Comparison of ENCODE assay signal across 10 cellular contexts in the genomic region with DNA sequence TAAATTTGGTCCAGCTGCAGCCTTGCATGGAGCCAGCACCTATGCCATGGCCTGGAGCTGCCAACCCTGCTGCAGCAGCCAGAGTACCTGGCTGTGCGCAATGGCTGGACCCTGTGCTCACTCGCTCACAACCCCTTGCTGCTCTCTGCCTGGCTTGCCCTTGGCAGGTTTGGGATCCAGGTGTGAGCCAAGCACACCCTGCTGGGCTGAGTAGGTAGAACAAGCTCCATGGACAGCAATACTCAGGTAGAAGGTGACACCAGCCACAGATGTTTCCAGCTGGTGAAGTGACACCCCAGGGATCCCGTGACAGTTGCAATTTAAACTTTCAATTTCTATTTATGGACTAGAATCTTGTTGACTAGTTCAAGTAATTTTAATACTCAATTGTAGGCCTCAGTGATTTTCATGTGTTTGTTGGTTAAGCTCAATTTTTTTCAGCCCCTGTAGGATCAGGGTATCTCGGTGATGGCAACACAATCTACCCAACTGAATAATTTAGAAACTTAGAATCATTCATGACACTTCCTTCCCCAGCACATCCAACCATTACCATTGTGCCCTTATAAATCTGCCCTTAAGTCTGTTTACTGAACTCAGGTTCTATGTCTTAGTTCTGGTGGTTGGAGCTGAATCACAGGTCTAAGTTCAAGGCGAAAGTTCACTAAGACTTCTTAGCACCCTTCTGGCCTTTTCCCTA.
DNase-seq lines count a peak whose midpoint lies in the region; ATAC-seq and TF ChIP-seq lines count a peak whose summit lies in the region.
"Had no signal": no experiment of that assay in that cellular context is flagged by ENCODE, and none has a peak within 500 bp of the region (broad histone marks: within the 10 kb centered on the region; RNA-seq: fewer than 3 reads in every experiment).

No MANE protein-coding gene starts in this region.

- H2AK5ac ChIP-seq in IMR-90 (ENCODE audit: low read depth, low read length) = no peak overlapping the region

- H3K14ac ChIP-seq in IMR-90 (replicated peaks; ENCODE audit: low read depth, low read length) = no peak overlapping the region

- TF ChIP-seq POLR2A in IMR-90 (IDR thresholded peaks at IDR 0.05; ENCODE audit: low read depth, low read length) = no peak

- POLR2A ChIA-PET in IMR-90 (lab: Charles Lee; ENCODE audit: unreplicated experiment) = no interaction called here

- H3K27me3 ChIP-seq in IMR-90 (ENCODE audit: control insufficient read depth, insufficient read depth, low read length) (no peaks in the 10 kb centered on the region), upper lobe of right lung (no peaks in the 10 kb centered on the region)
- H3K27me3 ChIP-seq: right atrium auricular region, tibial artery had no signal

- peak overlapping the region; percentile 55; the same call in 1 of the 2 replicates for H3K18ac ChIP-seq in IMR-90 (ENCODE audit: low read depth, low read length)

- H3K9me1 ChIP-seq in IMR-90 (ENCODE audit: insufficient read depth, low read length) = no peaks in the 10 kb centered on the region

- H3K56ac ChIP-seq in IMR-90 (ENCODE audit: extremely low read depth, insufficient read depth, low read length) = no peak overlapping the region

- H3K36me3 ChIP-seq in IMR-90 (ENCODE audit: control insufficient read depth, insufficient read depth, low read length) (no peaks in the 10 kb centered on the region), upper lobe of right lung (no peaks in the 10 kb centered on the region)
- H3K36me3 ChIP-seq: right atrium auricular region, tibial artery had no signal

- no peak overlapping the region for H2BK5ac ChIP-seq in IMR-90 (ENCODE audit: low read depth, low read length, poor library complexity, severe bottlenecking)

- BruUV-seq in IMR-90 (replicated peaks; lab: Mats Ljungman, UMichigan) = no TSS peak

- H3K4me3 ChIP-seq in IMR-90 (ENCODE audit: insufficient read depth, low read depth, low read length) (no peak overlapping the region), upper lobe of right lung (no peak overlapping the region)
- H3K4me3 ChIP-seq: right atrium auricular region, tibial artery had no signal

- ATAC-seq in IMR-90 (ENCODE audit: low read depth) = no peak
- peak; percentile 52 for ATAC-seq in upper lobe of right lung

- H3K4me1 ChIP-seq in IMR-90 (ENCODE audit: control insufficient read depth, insufficient read depth, low read length) (no peaks in the 10 kb centered on the region; the same call in 1 of the 2 replicates), upper lobe of right lung (no peaks in the 10 kb centered on the region)
- H3K4me1 ChIP-seq: right atrium auricular region, tibial artery had no signal

- H2BK120ac ChIP-seq in IMR-90 (ENCODE audit: low read depth, low read length) = peak overlapping the region; percentile 10; the same call in 1 of the 2 replicates

- H3K27ac ChIP-seq in IMR-90 (ENCODE audit: insufficient read depth, low read length) = no peak overlapping the region
- H3K27ac ChIP-seq in upper lobe of right lung = no peak overlapping the region
- H3K27ac ChIP-seq: right atrium auricular region, tibial artery had no signal

- TF ChIP-seq RAD21 in IMR-90 (IDR thresholded peaks at IDR 0.05; ENCODE audit: low read length) = no peak

- H3K4me2 ChIP-seq in IMR-90 (ENCODE audit: low read depth, low read length) = no peak overlapping the region

- peak overlapping the region; percentile 19; the same call in 1 of the 3 replicates for H2BK15ac ChIP-seq in IMR-90 (ENCODE audit: low read depth, low read length)

- in situ Hi-C loops in IMR-90 (cut with MboI; ENCODE audit: low sequenced_read_pairs) = no loop called here

- peak overlapping the region; percentile 10; the same call in 1 of the 2 replicates for H2BK20ac ChIP-seq in IMR-90 (ENCODE audit: low read depth, low read length)

- no peak overlapping the region for H3K23ac ChIP-seq in IMR-90 (ENCODE audit: low read depth, low read length)

- 70% methylated on average over 2 of the region's 5 CpGs; no CpG with 5 or more reads in 1 of the 2 experiments for WGBS in IMR-90 (ENCODE audit: extremely low coverage in 2 of 2, insufficient read length in 1 of 2), 2 experiments

- intact Hi-C loops in IMR-90 (cut with micrococcal nuclease) (no loop called here), upper lobe of right lung (cut with DNase I) (no loop called here)

- dilution Hi-C loops in IMR-90 (cut with HindIII; ENCODE audit: low sequenced_read_pairs, unreplicated experiment) = no loop called here

- CTCF ChIA-PET in IMR-90 (lab: Yijun Ruan, JAX) = no interaction called here

- H4K91ac ChIP-seq in IMR-90 (ENCODE audit: insufficient read depth, low read depth, low read length) = peak overlapping the region; percentile 51; the same call in 1 of the 2 replicates

- H2AFZ ChIP-seq in IMR-90 (replicated peaks; ENCODE audit: low read length, poor library complexity) = peak overlapping the region; percentile 62

- H4K8ac ChIP-seq in IMR-90 (ENCODE audit: low read depth in 2 of 2, low read length in 2 of 2) = no peak overlapping the region

- peak; percentile 4 to 54 (median 18) for DNase-seq in stimulated activated naive CD4-positive, alpha-beta T cell (lab: John Stamatoyannopoulos, UW)
- DNase-seq in stimulated activated naive CD4-positive, alpha-beta T cell treated with Interleukin-2 at 50 U/mL for 16 hours (lab: John Stamatoyannopoulos, UW) = no peak
- DNase-seq in IMR-90 (no peak), upper lobe of right lung (no peak), NCI-H510A treated with DMSO at 0.1 percent for 48 hours (lab: John Stamatoyannopoulos, UW) (no peak), LoVo (ENCODE audit: low spot score) (no peak), HCEC 1CT (no peak)
- DNase-seq in effector CD8-positive, alpha-beta T cell (lab: John Stamatoyannopoulos, UW) = peak; percentile 17
- DNase-seq: tibial artery had no signal

- H4K20me1 ChIP-seq in IMR-90 (ENCODE audit: insufficient read depth, low read length) = no peaks in the 10 kb centered on the region

- H3K9ac ChIP-seq in IMR-90 (ENCODE audit: low read depth, low read length) = no peak overlapping the region

- TF ChIP-seq CTCF in IMR-90 (conservative IDR thresholded peaks at IDR 0.05; ENCODE audit: low read depth, low read length) (no peak), upper lobe of right lung (IDR thresholded peaks at IDR 0.05) (peak; percentile 8)

- H4K5ac ChIP-seq in IMR-90 (ENCODE audit: low read depth, low read length) = peak overlapping the region; percentile 38; the same call in 1 of the 2 replicates

- no peaks in the 10 kb centered on the region for H3K79me1 ChIP-seq in IMR-90 (ENCODE audit: low read depth in 1 of 2, low read length in 2 of 2)

- H3K4ac ChIP-seq in IMR-90 (ENCODE audit: low read depth, low read length) = 0 out of 2 replicates have a peak overlapping the region, but pooled peaks have one; percentile 2

- H3K9me3 ChIP-seq in IMR-90 (ENCODE audit: control insufficient read depth, insufficient read depth, low read length) (no peaks in the 10 kb centered on the region; the same call in 1 of the 2 replicates), upper lobe of right lung (no peaks in the 10 kb centered on the region)
- H3K9me3 ChIP-seq: right atrium auricular region, tibial artery had no signal

- H2AK9ac ChIP-seq in IMR-90 (replicated peaks; ENCODE audit: low read depth, low read length, poor library complexity) = no peak overlapping the region

TF ChIP-seq in IMR-90, 13 proteins besides CTCF, POLR2A, EP300 and RAD21:
- TF ChIP-seq FOS (IDR thresholded peaks at IDR 0.05; ENCODE audit: low read depth, low read length) (no peak), CEBPB (IDR thresholded peaks at IDR 0.05; ENCODE audit: low read depth, low read length) (no peak), MAZ (IDR thresholded peaks at IDR 0.05; ENCODE audit: borderline replicate concordance, low read depth, low read length) (no peak), MAFK (IDR thresholded peaks at IDR 0.05; ENCODE audit: low read depth, low read length) (no peak), RFX5 (IDR thresholded peaks at IDR 0.05; ENCODE audit: low read depth, low read length) (no peak), CHD1 (IDR thresholded peaks at IDR 0.05; ENCODE audit: low read depth, low read length) (no peak)
- TF ChIP-seq, protein P1, sequence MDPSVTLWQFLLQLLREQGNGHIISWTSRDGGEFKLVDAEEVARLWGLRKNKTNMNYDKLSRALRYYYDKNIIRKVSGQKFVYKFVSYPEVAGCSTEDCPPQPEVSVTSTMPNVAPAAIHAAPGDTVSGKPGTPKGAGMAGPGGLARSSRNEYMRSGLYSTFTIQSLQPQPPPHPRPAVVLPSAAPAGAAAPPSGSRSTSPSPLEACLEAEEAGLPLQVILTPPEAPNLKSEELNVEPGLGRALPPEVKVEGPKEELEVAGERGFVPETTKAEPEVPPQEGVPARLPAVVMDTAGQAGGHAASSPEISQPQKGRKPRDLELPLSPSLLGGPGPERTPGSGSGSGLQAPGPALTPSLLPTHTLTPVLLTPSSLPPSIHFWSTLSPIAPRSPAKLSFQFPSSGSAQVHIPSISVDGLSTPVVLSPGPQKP (IDR thresholded peaks at IDR 0.05; ENCODE audit: borderline replicate concordance, low read depth, low read length) = no peak
- TF ChIP-seq, protein P2, sequence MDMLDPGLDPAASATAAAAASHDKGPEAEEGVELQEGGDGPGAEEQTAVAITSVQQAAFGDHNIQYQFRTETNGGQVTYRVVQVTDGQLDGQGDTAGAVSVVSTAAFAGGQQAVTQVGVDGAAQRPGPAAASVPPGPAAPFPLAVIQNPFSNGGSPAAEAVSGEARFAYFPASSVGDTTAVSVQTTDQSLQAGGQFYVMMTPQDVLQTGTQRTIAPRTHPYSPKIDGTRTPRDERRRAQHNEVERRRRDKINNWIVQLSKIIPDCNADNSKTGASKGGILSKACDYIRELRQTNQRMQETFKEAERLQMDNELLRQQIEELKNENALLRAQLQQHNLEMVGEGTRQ (IDR thresholded peaks at IDR 0.05; ENCODE audit: low read depth, low read length) = no peak

Comparison
In these comparisons a context has a peak if more than half of its experiments do, and no peak if none do; other contexts are left out.
1. DNase-seq: peak in stimulated activated naive CD4-positive, alpha-beta T cell (6 of 6) and effector CD8-positive, alpha-beta T cell (single experiment); none in stimulated activated naive CD4-positive, alpha-beta T cell treated with Interleukin-2 at 50 U/mL for 16 hours (single experiment), IMR-90 (single experiment), upper lobe of right lung (single experiment), NCI-H510A treated with DMSO at 0.1 percent for 48 hours (single experiment), LoVo (single experiment) and HCEC 1CT (single experiment).